ENCODE assay signal across 1 cellular context in the genomic region with DNA sequence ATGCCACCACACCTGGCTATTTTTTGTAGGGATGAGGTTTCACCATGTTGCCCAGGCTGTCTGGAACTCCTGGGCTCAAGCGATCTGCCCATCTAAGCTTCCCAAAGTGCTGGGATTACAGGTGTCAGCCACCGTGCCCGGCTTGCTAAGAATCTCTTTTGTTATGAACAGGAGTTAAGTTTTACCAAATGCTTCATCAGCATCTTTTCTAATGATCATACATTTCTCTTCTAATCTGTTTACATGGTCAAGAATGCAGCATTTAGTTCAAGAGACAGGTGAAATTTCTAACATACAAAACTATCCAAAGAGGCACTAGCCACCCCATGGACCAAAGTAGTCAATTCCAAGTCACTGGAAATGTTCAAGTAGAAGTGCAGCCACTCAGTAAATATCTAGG.
TF ChIP-seq lines count a peak whose summit lies in the region.

No MANE protein-coding gene starts in this region.

TF ChIP-seq in A549, 52 proteins besides CTCF, POLR2A, EP300 and RAD21 (continued from another document):
- no peak for TF ChIP-seq GATA3 (IDR thresholded peaks at IDR 0.05; ENCODE audit: borderline replicate concordance)
- TF ChIP-seq TP53 (CRISPR knock-in tag; IDR thresholded peaks at IDR 0.05): no peak
TF ChIP-seq in A549: peak in this region for 1.
